In genomic region chr3:13629644-13630043, GRCh38 we compare ENCODE assay signal across 20 cellular contexts.
"Had no signal": no experiment of that assay in that cellular context is flagged by ENCODE, and none has a peak within 500 bp of the region (broad histone marks: within the 10 kb centered on the region; RNA-seq: fewer than 3 reads in every experiment).

No MANE protein-coding gene starts in this region.

- H3K9me3 Mint-ChIP-seq: mesothelial cell of epicardium, natural killer cell, type B pancreatic cell had no signal

- H3K27me3 Mint-ChIP-seq: type B pancreatic cell had no signal

- H3K4me3 Mint-ChIP-seq: mesothelial cell of epicardium, natural killer cell, type B pancreatic cell had no signal

- DNase-seq: colonic mucosa; dermis blood vessel endothelial cell; esophagus squamous epithelium; foreskin fibroblast; glutamatergic neuron; islet precursor cell; mammary epithelial cell; natural killer cell; retina; spleen; stimulated activated CD4-positive, alpha-beta T cell treated with anti-CD3 and anti-CD28 coated beads, Interleukin-15, amount 100 ng/mL, for 24 hours; stimulated activated CD4-positive, alpha-beta T cell treated with anti-CD3 and anti-CD28 coated beads, Interleukin-1b, Interleukin-23, amount 100 ng/mL, for 48 hours; stimulated activated CD4-positive, alpha-beta T cell treated with anti-CD3 and anti-CD28 coated beads, Interleukin-4, amount 100 ng/mL, for 24 hours; stimulated activated naive CD4-positive, alpha-beta T cell; thyroid gland had no signal

- H3K36me3 Mint-ChIP-seq: mesothelial cell of epicardium, natural killer cell, type B pancreatic cell had no signal

- H3K27ac Mint-ChIP-seq: mesothelial cell of epicardium, type B pancreatic cell had no signal

- H3K9me3 ChIP-seq: colonic mucosa, esophagus squamous epithelium, gastroesophageal sphincter, psoas muscle, spleen, suprapubic skin, thyroid gland had no signal

- H3K4me1 ChIP-seq: colonic mucosa, esophagus squamous epithelium, gastroesophageal sphincter, psoas muscle, thyroid gland had no signal

- H3K27ac ChIP-seq: colonic mucosa, esophagus squamous epithelium, gastroesophageal sphincter, psoas muscle, spleen, suprapubic skin, thyroid gland had no signal

- H3K27me3 ChIP-seq: colonic mucosa, esophagus squamous epithelium, gastroesophageal sphincter, spleen, suprapubic skin, thyroid gland had no signal

- H3K4me1 Mint-ChIP-seq: mesothelial cell of epicardium, natural killer cell had no signal
